ENCODE assay signal across 16 cellular contexts in the genomic region with DNA sequence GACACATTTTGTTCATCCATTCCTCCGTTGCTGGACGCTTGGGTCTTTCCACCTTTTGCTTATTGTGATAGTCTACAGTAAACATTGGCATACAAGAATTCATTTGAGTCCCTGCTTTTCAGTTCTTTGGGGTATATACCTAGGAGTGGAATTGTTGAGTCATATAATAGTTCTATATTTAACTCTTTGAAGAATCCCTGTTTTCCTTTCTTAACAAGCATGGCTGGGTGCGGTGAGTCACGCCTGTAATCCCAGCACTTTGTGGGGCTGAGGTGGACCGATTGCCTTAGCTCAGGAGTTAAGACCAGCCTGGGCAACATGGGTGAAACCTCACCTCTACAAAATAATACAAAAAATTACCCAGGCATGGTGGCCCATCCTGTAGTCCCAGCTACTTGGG.
DNase-seq lines count a peak whose midpoint lies in the region; ATAC-seq and TF ChIP-seq lines count a peak whose summit lies in the region.
"Had no signal": no experiment of that assay in that cellular context is flagged by ENCODE, and none has a peak within 500 bp of the region (broad histone marks: within the 10 kb centered on the region; RNA-seq: fewer than 3 reads in every experiment).

No MANE protein-coding gene starts in this region.

- TF ChIP-seq CTCF in cardiac fibroblast (IDR thresholded peaks at IDR 0.05; ENCODE audit: low read depth, low read length) (no peak), mesothelial cell of epicardium (IDR thresholded peaks at IDR 0.05; ENCODE audit: unreplicated experiment) (no peak)

- no peak overlapping the region for H3K4me3 Mint-ChIP-seq in activated T-helper 1 cell treated with anti-CD3 and anti-CD28 coated beads, Interleukin-12 subunit alpha, Interleukin-12 subunit beta, Interleukin-2, Interleukin-4 antibody, amounts not matched to agents 30 ng/mL and 10 ng/mL and 1 ng/mL, durations not matched to agents 14 hours and 24 hours and 36 hours
- no peak overlapping the region for H3K4me3 Mint-ChIP-seq in mesothelial cell of epicardium
- H3K4me3 Mint-ChIP-seq: activated naive CD8-positive, alpha-beta T cell treated with anti-CD3 and anti-CD28 coated beads, Interleukin-2, amount 10 ng/mL, durations not matched to agents 7 days and 5 days; CD8-positive, alpha-beta T cell; stimulated activated naive CD8-positive, alpha-beta T cell treated with anti-CD3 and anti-CD28 coated beads, Interleukin-15, Interleukin-2, amounts not matched to agents 100 ng/mL and 50 ng/mL, for 24 hours had no signal

- H3K36me3 Mint-ChIP-seq in activated T-helper 1 cell treated with anti-CD3 and anti-CD28 coated beads, Interleukin-12 subunit alpha, Interleukin-12 subunit beta, Interleukin-2, Interleukin-4 antibody, amounts not matched to agents 30 ng/mL and 10 ng/mL and 1 ng/mL, durations not matched to agents 14 hours and 24 hours and 36 hours (ENCODE audit: low read depth): no peaks in the 10 kb centered on the region
- H3K36me3 Mint-ChIP-seq in mesothelial cell of epicardium: no peaks in the 10 kb centered on the region
- H3K36me3 Mint-ChIP-seq: activated naive CD8-positive, alpha-beta T cell treated with anti-CD3 and anti-CD28 coated beads, Interleukin-2, amount 10 ng/mL, durations not matched to agents 7 days and 5 days; CD8-positive, alpha-beta T cell had no signal

- H3K27me3 Mint-ChIP-seq in activated T-helper 1 cell treated with anti-CD3 and anti-CD28 coated beads, Interleukin-12 subunit alpha, Interleukin-12 subunit beta, Interleukin-2, Interleukin-4 antibody, amounts not matched to agents 30 ng/mL and 10 ng/mL and 1 ng/mL, durations not matched to agents 14 hours and 24 hours and 36 hours (ENCODE audit: insufficient read depth): peaks cover 9% of the 10 kb centered on the region
- peaks cover 10% of the 10 kb centered on the region for H3K27me3 Mint-ChIP-seq in mesothelial cell of epicardium (ENCODE audit: low read depth)
- H3K27me3 Mint-ChIP-seq: stimulated activated naive CD8-positive, alpha-beta T cell treated with anti-CD3 and anti-CD28 coated beads, Interleukin-15, Interleukin-2, amounts not matched to agents 100 ng/mL and 50 ng/mL, for 24 hours had no signal

- DNase-seq in EH (ENCODE audit: low read depth) (peak; percentile 89), RKO (ENCODE audit: low spot score) (peak; percentile 39), cardiac fibroblast (ENCODE audit: low read depth in 2 of 2) (peak; percentile 30 to 36), non-pigmented ciliary epithelial cell (ENCODE audit: low read depth) (peak; percentile 45), mesothelial cell of epicardium (ENCODE audit: low spot score in 2 of 2, unreplicated experiment in 2 of 2) (no peak), COLO829 (ENCODE audit: low spot score) (no peak)
- no peak for DNase-seq in activated T-helper 1 cell treated with anti-CD3 and anti-CD28 coated beads, Interleukin-12 subunit alpha, Interleukin-12 subunit beta, Interleukin-2, Interleukin-4 antibody, amounts not matched to agents 30 ng/mL and 10 ng/mL and 1 ng/mL, durations not matched to agents 14 hours and 24 hours and 36 hours (ENCODE audit: low spot score)
- DNase-seq: activated CD8-positive, alpha-beta memory T cell treated with anti-CD3 and anti-CD28 coated beads, Interleukin-2, amount 50 U/mL, for 4 hours; activated naive CD8-positive, alpha-beta T cell treated with anti-CD3 and anti-CD28 coated beads, Interleukin-2, amount 10 ng/mL, durations not matched to agents 7 days and 5 days; CD8-positive, alpha-beta T cell; KBM-7; kidney; NCI-H2029; stimulated activated CD4-positive, alpha-beta T cell treated with anti-CD3 and anti-CD28 coated beads, Interleukin-4, amount 100 ng/mL, for 4 hours had no signal

- intact Hi-C loops in activated T-helper 1 cell treated with anti-CD3 and anti-CD28 coated beads, Interleukin-12 subunit alpha, Interleukin-12 subunit beta, Interleukin-2, Interleukin-4 antibody, amounts not matched to agents 30 ng/mL and 10 ng/mL and 1 ng/mL, durations not matched to agents 14 hours and 24 hours and 36 hours (cut with micrococcal nuclease): no loop called here

- no peak overlapping the region for H3K27ac Mint-ChIP-seq in activated T-helper 1 cell treated with anti-CD3 and anti-CD28 coated beads, Interleukin-12 subunit alpha, Interleukin-12 subunit beta, Interleukin-2, Interleukin-4 antibody, amounts not matched to agents 30 ng/mL and 10 ng/mL and 1 ng/mL, durations not matched to agents 14 hours and 24 hours and 36 hours
- H3K27ac Mint-ChIP-seq in mesothelial cell of epicardium: no peak overlapping the region
- H3K27ac Mint-ChIP-seq: activated naive CD8-positive, alpha-beta T cell treated with anti-CD3 and anti-CD28 coated beads, Interleukin-2, amount 10 ng/mL, durations not matched to agents 7 days and 5 days; CD8-positive, alpha-beta T cell; stimulated activated naive CD8-positive, alpha-beta T cell treated with anti-CD3 and anti-CD28 coated beads, Interleukin-15, Interleukin-2, amounts not matched to agents 100 ng/mL and 50 ng/mL, for 24 hours had no signal

- no peaks in the 10 kb centered on the region for H3K4me1 Mint-ChIP-seq in activated T-helper 1 cell treated with anti-CD3 and anti-CD28 coated beads, Interleukin-12 subunit alpha, Interleukin-12 subunit beta, Interleukin-2, Interleukin-4 antibody, amounts not matched to agents 30 ng/mL and 10 ng/mL and 1 ng/mL, durations not matched to agents 14 hours and 24 hours and 36 hours (ENCODE audit: low read depth)
- peaks cover 5% of the 10 kb centered on the region for H3K4me1 Mint-ChIP-seq in mesothelial cell of epicardium

- H3K4me3 ChIP-seq in cardiac fibroblast (replicated peaks in 1 of 2; ENCODE audit: low read depth in 2 of 2, low read length in 2 of 2): no peak overlapping the region

- H3K9me3 Mint-ChIP-seq in activated T-helper 1 cell treated with anti-CD3 and anti-CD28 coated beads, Interleukin-12 subunit alpha, Interleukin-12 subunit beta, Interleukin-2, Interleukin-4 antibody, amounts not matched to agents 30 ng/mL and 10 ng/mL and 1 ng/mL, durations not matched to agents 14 hours and 24 hours and 36 hours: no peaks in the 10 kb centered on the region
- H3K9me3 Mint-ChIP-seq in mesothelial cell of epicardium: peaks cover 4% of the 10 kb centered on the region
- H3K9me3 Mint-ChIP-seq: activated naive CD8-positive, alpha-beta T cell treated with anti-CD3 and anti-CD28 coated beads, Interleukin-2, amount 10 ng/mL, durations not matched to agents 7 days and 5 days; CD8-positive, alpha-beta T cell; stimulated activated naive CD8-positive, alpha-beta T cell treated with anti-CD3 and anti-CD28 coated beads, Interleukin-15, Interleukin-2, amounts not matched to agents 100 ng/mL and 50 ng/mL, for 24 hours had no signal

- ATAC-seq in HG03097 (IDR thresholded peaks at IDR 0.05; ENCODE audit: low FRiP score, unreplicated experiment): no peak
- ATAC-seq: CD8-positive, alpha-beta T cell had no signal

Comparison
In these comparisons a context has a peak if more than half of its experiments do, and no peak if none do; other contexts are left out.
1. DNase-seq: peak in EH (single experiment), RKO (single experiment), cardiac fibroblast (2 of 2) and non-pigmented ciliary epithelial cell (single experiment); none in activated T-helper 1 cell treated with anti-CD3 and anti-CD28 coated beads, Interleukin-12 subunit alpha, Interleukin-12 subunit beta, Interleukin-2, Interleukin-4 antibody, amounts not matched to agents 30 ng/mL and 10 ng/mL and 1 ng/mL, durations not matched to agents 14 hours and 24 hours and 36 hours (single experiment), mesothelial cell of epicardium (0 of 2) and COLO829 (single experiment).